15 cellular contexts compared by ENCODE assay signal in the genomic region with DNA sequence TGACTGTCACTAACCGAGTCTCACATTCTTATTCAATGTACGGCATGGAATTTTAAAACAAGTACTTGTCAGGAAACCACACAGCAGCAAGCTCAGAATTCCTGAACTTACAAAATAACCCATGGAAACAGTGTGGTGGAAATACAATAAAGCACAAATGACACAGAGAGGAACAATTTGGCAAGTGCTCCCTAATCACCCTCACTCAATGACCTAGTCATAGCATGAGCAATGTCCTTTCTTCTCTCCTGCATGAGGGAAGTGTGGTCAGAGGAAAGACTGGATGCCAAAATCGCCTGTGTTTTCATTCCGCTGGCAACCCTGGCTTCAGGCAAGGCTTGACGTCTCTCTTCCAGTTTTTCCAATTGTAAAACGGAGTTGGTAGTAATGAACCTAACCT.
A peak's percentile ranks its signal among the peaks of the same experiment; 100 is the strongest.
DNase-seq lines count a peak whose midpoint lies in the region; ATAC-seq and TF ChIP-seq lines count a peak whose summit lies in the region.
"Had no signal": no experiment of that assay in that cellular context is flagged by ENCODE, and none has a peak within 500 bp of the region (broad histone marks: within the 10 kb centered on the region; RNA-seq: fewer than 3 reads in every experiment).

No MANE protein-coding gene starts in this region.

- intact Hi-C loops in psoas muscle (cut with DNase I), result no loop called here
- intact Hi-C loops in left colon (cut with DNase I, micrococcal nuclease), result no loop called here

- peak overlapping the region; percentile 45 for H3K4me2 ChIP-seq in fibroblast of lung (ENCODE audit: extremely low read depth, insufficient read depth, low read length)

- peaks cover 31% of the 10 kb centered on the region for H3K4me1 ChIP-seq in SJSA1 (replicated peaks)
- H3K4me1 ChIP-seq in fibroblast of lung (ENCODE audit: control insufficient read depth, extremely low read depth, insufficient read depth, low read length), result peaks cover 11% of the 10 kb centered on the region
- H3K4me1 ChIP-seq in psoas muscle, result no peaks in the 10 kb centered on the region
- H3K4me1 ChIP-seq: body of pancreas, esophagus squamous epithelium had no signal

- ATAC-seq in psoas muscle (peak in 3 of 4 donors; percentile 32 to 67 (median 40)), HG03095 (IDR thresholded peaks at IDR 0.05; ENCODE audit: unreplicated experiment) (no peak), left colon (no peak), esophagus mucosa (no peak), GM21367 (IDR thresholded peaks at IDR 0.05; ENCODE audit: unreplicated experiment) (no peak)
- ATAC-seq: body of pancreas, left lobe of liver had no signal

- H2AFZ ChIP-seq in fibroblast of lung (ENCODE audit: low read length), result no peak overlapping the region

- H3K9me3 ChIP-seq in SJSA1 (replicated peaks) (no peaks in the 10 kb centered on the region), fibroblast of lung (ENCODE audit: control insufficient read depth, insufficient read depth, low read depth, low read length) (no peaks in the 10 kb centered on the region), psoas muscle (no peaks in the 10 kb centered on the region)
- H3K9me3 ChIP-seq: body of pancreas, esophagus squamous epithelium, ovary, tibial artery had no signal

- H3K79me2 ChIP-seq in fibroblast of lung (ENCODE audit: control insufficient read depth, insufficient read depth, low read length), result no peaks in the 10 kb centered on the region

- H3K27me3 ChIP-seq in SJSA1 (replicated peaks) (no peaks in the 10 kb centered on the region), fibroblast of lung (ENCODE audit: control insufficient read depth, insufficient read depth, low read length) (no peaks in the 10 kb centered on the region), psoas muscle (ENCODE audit: insufficient read depth in 3 of 3, low read length in 2 of 3) (no peaks in the 10 kb centered on the region)
- H3K27me3 ChIP-seq: body of pancreas, esophagus squamous epithelium, ovary, tibial artery had no signal

- no peaks in the 10 kb centered on the region for H4K20me1 ChIP-seq in fibroblast of lung (ENCODE audit: control insufficient read depth, extremely low read depth, insufficient read depth, low read length)

- no peak overlapping the region for H3K9ac ChIP-seq in fibroblast of lung (ENCODE audit: insufficient read depth, low read length)

- H3K4me3 ChIP-seq in SJSA1 (no peak overlapping the region), fibroblast of lung (replicated peaks in 1 of 4; ENCODE audit: control extremely low read depth in 1 of 4, insufficient read depth in 1 of 4, low read depth in 3 of 4, low read length in 4 of 4) (no peak overlapping the region), psoas muscle (no peak overlapping the region)
- H3K4me3 ChIP-seq: body of pancreas, esophagus squamous epithelium, ovary, tibial artery had no signal

- H3K36me3 ChIP-seq in SJSA1, result peaks cover 13% of the 10 kb centered on the region; the same call in 1 of the 2 replicates
- peaks cover 4% of the 10 kb centered on the region for H3K36me3 ChIP-seq in fibroblast of lung (ENCODE audit: control insufficient read depth, insufficient read depth, low read length)
- no peaks in the 10 kb centered on the region for H3K36me3 ChIP-seq in psoas muscle (ENCODE audit: insufficient read depth in 1 of 2, low read depth in 1 of 2)
- H3K36me3 ChIP-seq: esophagus squamous epithelium, ovary, tibial artery had no signal

- TF ChIP-seq CTCF in fibroblast of lung (conservative IDR thresholded peaks at IDR 0.05 in 1 of 2, IDR thresholded peaks at IDR 0.05 in 1 of 2; ENCODE audit: low read depth in 1 of 2, low read length in 2 of 2) (no peak), psoas muscle (IDR thresholded peaks at IDR 0.05) (no peak)

- 79 to 86% (median 85%) methylated on average over 6 of the region's 6 CpGs for WGBS in psoas muscle, 3 donors

- DNase-seq in GM04503 (ENCODE audit: low read depth) (peak; percentile 100), SJSA1 (ENCODE audit: low read depth in 1 of 2, low spot score in 2 of 2) (peak; percentile 87 to 97), fibroblast of lung (ENCODE audit: low read depth in 2 of 2) (peak; percentile 85 to 100), psoas muscle (no peak), left colon (no peak)
- DNase-seq: body of pancreas; esophagus squamous epithelium; NCI-H1436 treated with DMSO at 0.1 percent for 48 hours; NK-92 treated with Interleukin-12 subunit alpha and Interleukin-12 subunit beta, amount 100 ng/mL, for 24 hours had no signal

- H3K27ac ChIP-seq in SJSA1 (peak overlapping the region; percentile 100), fibroblast of lung (ENCODE audit: insufficient read depth, low read length) (peak overlapping the region; percentile 80), psoas muscle (no peak overlapping the region)
- H3K27ac ChIP-seq: body of pancreas, esophagus squamous epithelium, ovary, tibial artery had no signal

Comparison
In these comparisons a context has a peak if more than half of its experiments do, and no peak if none do; other contexts are left out.
1. DNase-seq: peak in GM04503 (single experiment), SJSA1 (2 of 2) and fibroblast of lung (2 of 2); none in psoas muscle (0 of 2) and left colon (0 of 2).
2. ATAC-seq: peak in psoas muscle (3 of 4); none in HG03095 (single experiment), left colon (single experiment), esophagus mucosa (single experiment) and GM21367 (single experiment).